ENCODE assay signal across 8 cellular contexts in genomic region chr12:27277846-27278260, GRCh38. TPM values are rescaled to one million over a fixed set of nuclear protein-coding genes. Genes with fewer than 3 reads are reported as not detected.
DNase-seq lines count a peak whose midpoint lies in the region; ATAC-seq and TF ChIP-seq lines count a peak whose summit lies in the region.

No MANE protein-coding gene starts in this region.

- DNase-seq in GM04504 (ENCODE audit: low read depth) = peak; percentile 59
- DNase-seq in astrocyte of the cerebellum (ENCODE audit: low read depth) = peak; percentile 57
- peak; percentile 82 to 92 for DNase-seq in lung microvascular endothelial cell (ENCODE audit: low read depth in 2 of 2)
- DNase-seq in NCI-H345 (lab: John Stamatoyannopoulos, UW) = no peak
- no peak for DNase-seq in NCI-H774 (lab: John Stamatoyannopoulos, UW)
- DNase-seq in NCI-H1417 (lab: John Stamatoyannopoulos, UW) = no peak

- TF ChIP-seq CTCF in astrocyte of the cerebellum (IDR thresholded peaks at IDR 0.05; ENCODE audit: low read depth, low read length, missing control alignments) = no peak

- ATAC-seq in GM19467 (IDR thresholded peaks at IDR 0.05; ENCODE audit: unreplicated experiment) (peak; percentile 71), HG03457 (IDR thresholded peaks at IDR 0.05; ENCODE audit: unreplicated experiment) (peak; percentile 86)

- H3K4me3 ChIP-seq in astrocyte of the cerebellum (ENCODE audit: low read depth, low read length) = no peak overlapping the region

- in situ Hi-C loops in astrocyte of the cerebellum (cut with HindIII; ENCODE audit: low sequenced_read_pairs) = loop anchor here (25.0 kb wide), 1 partner anchor 241 kb away; no protein-coding TSS in a partner anchor

RNA-seq across cellular contexts. Expression of gene STK38L, which starts 33.8 kb away (rescaled TPM):
- 42.5 and 72.2 TPM in 2 replicates for total RNA-seq in lung microvascular endothelial cell

RNA-seq across cellular contexts. Expression of gene BMAL2, which starts 54.8 kb away (rescaled TPM):
- total RNA-seq in lung microvascular endothelial cell = 22.2 and 22.8 TPM in 2 replicates

Comparison
In these comparisons a context has a peak if more than half of its experiments do, and no peak if none do; other contexts are left out.
1. DNase-seq: peak in GM04504 (single experiment), astrocyte of the cerebellum (single experiment) and lung microvascular endothelial cell (2 of 2); none in NCI-H345 (single experiment), NCI-H774 (single experiment) and NCI-H1417 (0 of 3).